In genomic region chr4:106299977-106300376, GRCh38 we compare ENCODE assay signal across 19 cellular contexts. TPM values are rescaled to one million over a fixed set of nuclear protein-coding genes. Genes with fewer than 3 reads are reported as not detected.
DNase-seq lines count a peak whose midpoint lies in the region; ATAC-seq, FAIRE-seq and TF ChIP-seq lines count a peak whose summit lies in the region.
"Had no signal": no experiment of that assay in that cellular context is flagged by ENCODE, and none has a peak within 500 bp of the region (broad histone marks: within the 10 kb centered on the region; RNA-seq: fewer than 3 reads in every experiment).

No MANE protein-coding gene starts in this region.

- H3K27me3 ChIP-seq in A673 (replicated peaks; ENCODE audit: insufficient read depth, low read depth, low read length, poor library complexity) = no peaks in the 10 kb centered on the region
- no peaks in the 10 kb centered on the region for H3K27me3 ChIP-seq in BE2C
- H3K27me3 ChIP-seq: BLaER1 treated with 17β-estradiol and CSF1 and Interleukin-3, amounts not matched to agents 10 nM and 100 nM had no signal

- intact Hi-C loops in A673 (cut with micrococcal nuclease; ENCODE audit: unreplicated experiment) = no loop called here

- H3K27me3 Mint-ChIP-seq in T-helper 17 cell = no peaks in the 10 kb centered on the region
- H3K27me3 Mint-ChIP-seq: B cell; CD4-positive, CD25-positive, alpha-beta regulatory T cell had no signal

- peaks cover 11% of the 10 kb centered on the region for H3K36me3 ChIP-seq in A673 (ENCODE audit: insufficient read depth, low read length, poor library complexity, severe bottlenecking)
- H3K36me3 ChIP-seq in BE2C = no peaks in the 10 kb centered on the region; the same call in 1 of the 2 replicates

- TF ChIP-seq POLR2A in NB4 (IDR thresholded peaks at IDR 0.05; ENCODE audit: extremely low read depth, insufficient read length) (no peak), H54 (IDR thresholded peaks at IDR 0.05; ENCODE audit: low read depth, low read length) (no peak)

- peaks cover 22% of the 10 kb centered on the region for H3K36me3 Mint-ChIP-seq in T-helper 17 cell (ENCODE audit: low read depth)

- no peak overlapping the region for H3K27ac ChIP-seq in A673 (ENCODE audit: low read depth, low read length, poor library complexity, severe bottlenecking)
- H3K27ac ChIP-seq: BLaER1 treated with 17β-estradiol and CSF1 and Interleukin-3, amounts not matched to agents 10 nM and 100 nM; GM23248 had no signal

- TF ChIP-seq CTCF in A673 (conservative IDR thresholded peaks at IDR 0.05; ENCODE audit: low read depth, low read length) (no peak), BE2C (IDR thresholded peaks at IDR 0.05; ENCODE audit: low read depth, low read length) (no peak), NB4 (IDR thresholded peaks at IDR 0.05; ENCODE audit: low read depth, low read length) (no peak)

- H3K4me1 ChIP-seq in A673 (ENCODE audit: insufficient read depth, low read length, poor library complexity, severe bottlenecking) (no peaks in the 10 kb centered on the region), BE2C (no peaks in the 10 kb centered on the region; the same call in 1 of the 2 replicates)
- H3K4me1 ChIP-seq: BLaER1 treated with 17β-estradiol and CSF1 and Interleukin-3, amounts not matched to agents 10 nM and 100 nM had no signal

- peaks cover 23% of the 10 kb centered on the region for H3K4me1 Mint-ChIP-seq in T-helper 17 cell

- no TSS peak for BruUV-seq in A673 (replicated peaks; lab: Mats Ljungman, UMichigan)

- H3K27ac Mint-ChIP-seq in T-helper 17 cell = no peak overlapping the region
- H3K27ac Mint-ChIP-seq: B cell; CD8-positive, alpha-beta T cell had no signal

- CTCF ChIA-PET in A673 (lab: Charles Lee) = no interaction called here

- H3K9me3 ChIP-seq in A673 (ENCODE audit: low read depth, low read length, poor library complexity, severe bottlenecking) = no peaks in the 10 kb centered on the region
- H3K9me3 ChIP-seq in BE2C = no peaks in the 10 kb centered on the region
- H3K9me3 ChIP-seq in T-helper 17 cell (ENCODE audit: control insufficient read depth, low read length, poor library complexity, severe bottlenecking) = no peaks in the 10 kb centered on the region
- H3K9me3 ChIP-seq: Caco-2 had no signal

- H3K4me3 ChIP-seq in A673 (ENCODE audit: low read depth, low read length, poor library complexity, severe bottlenecking) = no peak overlapping the region
- no peak overlapping the region for H3K4me3 ChIP-seq in BE2C (ENCODE audit: low read depth, low read length)
- H3K4me3 ChIP-seq in NB4 (ENCODE audit: low read depth, low read length) = no peak overlapping the region
- H3K4me3 ChIP-seq: BLaER1 treated with 17β-estradiol and CSF1 and Interleukin-3, amounts not matched to agents 10 nM and 100 nM; GM23248 had no signal

- ATAC-seq in T-helper 17 cell = no peak
- no peak for ATAC-seq in GM21576 (IDR thresholded peaks at IDR 0.05; ENCODE audit: unreplicated experiment)
- ATAC-seq: CD8-positive, alpha-beta T cell; HCT116 had no signal

- DNase-seq in A673 (ENCODE audit: low spot score) (peak; percentile 12), BE2C (peak; percentile 21), NB4 (ENCODE audit: low read depth) (peak; percentile 6), H54 (ENCODE audit: insufficient read length, low spot score) (no peak), T-helper 17 cell (no peak)
- DNase-seq: Caco-2; CD4-positive, CD25-positive, alpha-beta regulatory T cell; CD8-positive, alpha-beta T cell; DMS153; DND-41; GM23248; H9 had no signal

- no peak for FAIRE-seq in H54 (lab: Jason Lieb, UNC)
- FAIRE-seq: G401.6, GM12892, H1 had no signal

- POLR2A ChIA-PET in A673 (lab: Charles Lee; ENCODE audit: low non-redundant PET) = no interaction called here

- H3K4me3 Mint-ChIP-seq in T-helper 17 cell = no peak overlapping the region
- H3K4me3 Mint-ChIP-seq: B cell; CD4-positive, CD25-positive, alpha-beta regulatory T cell; CD8-positive, alpha-beta T cell; H9 had no signal

RNA-seq across cellular contexts. Expression of gene TBCK, which starts 16.0 kb away (rescaled TPM):
- 25.5 and 28.7 TPM in 2 replicates for total RNA-seq in A673 (2021)
- 7.8 TPM for polyA plus RNA-seq in BE2C (2012; ENCODE audit: insufficient read depth, insufficient read length, low read depth)
- total RNA-seq in T-helper 17 cell = 10 to 100 TPM; 41.6 to 43.2 TPM

RNA-seq across cellular contexts. Expression of gene AIMP1, which starts 16.4 kb away (rescaled TPM):
- total RNA-seq in A673 (2021) (71.1 and 74.8 TPM in 2 replicates), T-helper 17 cell (10 to 100 TPM; 41.2 to 51.6 TPM)
- polyA plus RNA-seq in BE2C (2012; ENCODE audit: insufficient read depth, insufficient read length, low read depth) = 48.0 TPM

Comparison
In these comparisons a context has a peak if more than half of its experiments do, and no peak if none do; other contexts are left out.
1. DNase-seq: peak in A673 (single experiment), BE2C (single experiment) and NB4 (single experiment); none in H54 (single experiment) and T-helper 17 cell (0 of 3).